Comparison of ENCODE assay signal across 18 cellular contexts in genomic region chr1:47630346-47630745, GRCh38.
A peak's percentile ranks its signal among the peaks of the same experiment; 100 is the strongest.
DNase-seq lines count a peak whose midpoint lies in the region; ATAC-seq and TF ChIP-seq lines count a peak whose summit lies in the region.
"Had no signal": no experiment of that assay in that cellular context is flagged by ENCODE, and none has a peak within 500 bp of the region (broad histone marks: within the 10 kb centered on the region; RNA-seq: fewer than 3 reads in every experiment).

No MANE protein-coding gene starts in this region.

- no peak for ATAC-seq in GM18858 (IDR thresholded peaks at IDR 0.05; ENCODE audit: unreplicated experiment)
- ATAC-seq: GM12878 had no signal

- no peaks in the 10 kb centered on the region for H3K36me3 ChIP-seq in suprapubic skin
- H3K36me3 ChIP-seq in neural progenitor cell = no peaks in the 10 kb centered on the region
- H3K36me3 ChIP-seq: BE2C, BLaER1 had no signal

- H2AFZ ChIP-seq in neural progenitor cell (replicated peaks) = no peak overlapping the region

- peaks cover 13% of the 10 kb centered on the region for H3K27me3 Mint-ChIP-seq in neural progenitor cell (ENCODE audit: insufficient read depth, low read depth)

- H4K20me1 ChIP-seq in neural progenitor cell (ENCODE audit: low read depth) = no peaks in the 10 kb centered on the region
- H4K20me1 ChIP-seq: BLaER1 had no signal

- H3F3A ChIP-seq in neural progenitor cell (ENCODE audit: low read depth) = no peaks in the 10 kb centered on the region

- no peak overlapping the region for H3K27ac Mint-ChIP-seq in neural progenitor cell
- H3K27ac Mint-ChIP-seq: CD4-positive, alpha-beta memory T cell; CD4-positive, CD25-positive, alpha-beta regulatory T cell; CD8-positive, alpha-beta memory T cell had no signal

- H3K4me3 Mint-ChIP-seq in neural progenitor cell = no peak overlapping the region
- H3K4me3 Mint-ChIP-seq: CD14-positive monocyte; CD4-positive, alpha-beta memory T cell; CD4-positive, CD25-positive, alpha-beta regulatory T cell; CD8-positive, alpha-beta memory T cell had no signal

- H3K9ac ChIP-seq in neural progenitor cell = no peak overlapping the region
- H3K9ac ChIP-seq: BLaER1 had no signal

- DNase-seq in islet precursor cell (peak; percentile 40), mesenteric fat pad (ENCODE audit: low spot score) (peak; percentile 55), suprapubic skin (ENCODE audit: low spot score in 2 of 2) (peak; percentile 28 to 38), GF-D8 (lab: John Stamatoyannopoulos, UW) (no peak), SW480 (ENCODE audit: low spot score) (no peak), neural progenitor cell (ENCODE audit: low spot score) (no peak)
- DNase-seq: 8988T; ACHN; BE2C; C1 segment of cervical spinal cord; CD4-positive, alpha-beta memory T cell; CD4-positive, CD25-positive, alpha-beta regulatory T cell; CD8-positive, alpha-beta memory T cell; COR-L47 had no signal

- H3K4me1 ChIP-seq in suprapubic skin (no peaks in the 10 kb centered on the region), neural progenitor cell (no peaks in the 10 kb centered on the region)
- H3K4me1 ChIP-seq: BE2C had no signal

- no peak overlapping the region for H3K4me3 ChIP-seq in suprapubic skin
- H3K4me3 ChIP-seq in neural progenitor cell = no peak overlapping the region
- H3K4me3 ChIP-seq: BLaER1, GM12878 had no signal

- H3K36me3 Mint-ChIP-seq in neural progenitor cell = no peaks in the 10 kb centered on the region
- H3K36me3 Mint-ChIP-seq: CD14-positive monocyte; CD4-positive, alpha-beta memory T cell; CD4-positive, CD25-positive, alpha-beta regulatory T cell; CD8-positive, alpha-beta memory T cell had no signal

- no peaks in the 10 kb centered on the region for H3K79me2 ChIP-seq in neural progenitor cell (ENCODE audit: low read depth)

- H3K9me3 ChIP-seq in suprapubic skin (no peaks in the 10 kb centered on the region), neural progenitor cell (ENCODE audit: low read depth) (no peaks in the 10 kb centered on the region)
- H3K9me3 ChIP-seq: BE2C, BLaER1 had no signal

- H3K27me3 ChIP-seq in suprapubic skin = peaks cover 20% of the 10 kb centered on the region
- H3K27me3 ChIP-seq in neural progenitor cell = peaks cover 17% of the 10 kb centered on the region
- H3K27me3 ChIP-seq: BE2C, BLaER1 had no signal

- peaks cover 8% of the 10 kb centered on the region for H3K4me1 Mint-ChIP-seq in neural progenitor cell
- H3K4me1 Mint-ChIP-seq: CD14-positive monocyte; CD4-positive, alpha-beta memory T cell; CD4-positive, CD25-positive, alpha-beta regulatory T cell; CD8-positive, alpha-beta memory T cell had no signal

- no peak overlapping the region for H3K4me2 ChIP-seq in neural progenitor cell

- TF ChIP-seq EP300 in suprapubic skin (IDR thresholded peaks at IDR 0.05) = no peak

- 92% methylated on average over 3 of the region's 4 CpGs for WGBS in suprapubic skin

- TF ChIP-seq CTCF in suprapubic skin (IDR thresholded peaks at IDR 0.05) (no peak), neural progenitor cell (IDR thresholded peaks at IDR 0.05) (no peak)

- H3K27ac ChIP-seq in suprapubic skin = no peak overlapping the region
- no peak overlapping the region for H3K27ac ChIP-seq in neural progenitor cell
- H3K27ac ChIP-seq: BLaER1 had no signal

- no peaks in the 10 kb centered on the region for H3K9me3 Mint-ChIP-seq in neural progenitor cell
- H3K9me3 Mint-ChIP-seq: CD14-positive monocyte; CD4-positive, alpha-beta memory T cell; CD8-positive, alpha-beta memory T cell had no signal

- TF ChIP-seq POLR2A in suprapubic skin (IDR thresholded peaks at IDR 0.05) = no peak

Comparison
In these comparisons a context has a peak if more than half of its experiments do, and no peak if none do; other contexts are left out.
1. DNase-seq: peak in islet precursor cell (single experiment), mesenteric fat pad (single experiment) and suprapubic skin (2 of 2); none in GF-D8 (single experiment), SW480 (single experiment) and neural progenitor cell (single experiment).